17 cellular contexts compared by ENCODE assay signal in the genomic region with DNA sequence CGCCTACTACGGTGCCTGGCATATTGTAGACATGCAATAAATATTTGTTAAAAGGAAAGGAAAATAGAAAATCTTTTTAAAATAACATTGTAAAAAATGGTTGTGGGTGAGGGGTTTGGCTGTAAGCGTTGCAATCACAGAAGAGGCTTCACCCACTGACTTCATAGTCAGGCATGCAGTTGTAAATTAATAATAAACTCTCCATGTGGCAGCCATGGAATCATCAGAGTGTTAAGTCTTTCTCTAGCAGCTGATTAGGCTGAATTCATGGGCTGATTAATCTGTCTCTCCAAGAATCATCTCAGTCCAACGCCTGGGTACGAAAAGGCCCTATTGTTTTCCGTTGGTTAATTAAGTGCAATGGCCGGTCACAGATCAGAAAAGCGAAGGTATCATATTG.
DNase-seq lines count a peak whose midpoint lies in the region; ATAC-seq and TF ChIP-seq lines count a peak whose summit lies in the region.
"Had no signal": no experiment of that assay in that cellular context is flagged by ENCODE, and none has a peak within 500 bp of the region (broad histone marks: within the 10 kb centered on the region; RNA-seq: fewer than 3 reads in every experiment).

No MANE protein-coding gene starts in this region.

- no peaks in the 10 kb centered on the region for H3K9me3 ChIP-seq in psoas muscle
- H3K9me3 ChIP-seq: Caco-2, SJSA1 had no signal

- no peaks in the 10 kb centered on the region for H3K36me3 ChIP-seq in psoas muscle (ENCODE audit: insufficient read depth in 1 of 2, low read depth in 1 of 2)
- H3K36me3 ChIP-seq: SJSA1 had no signal

- ATAC-seq in esophagus mucosa, result no peak
- no peak for ATAC-seq in psoas muscle
- ATAC-seq: GM12878, K562 had no signal

- in situ Hi-C loops in Caki2 (cut with HindIII; ENCODE audit: low pct_unique_long_range_greater_than_20kb, low sequenced_read_pairs), result no loop called here

- H3K36me3 Mint-ChIP-seq in brain, result no peaks in the 10 kb centered on the region

- no peak overlapping the region for H3K4me3 Mint-ChIP-seq in brain
- H3K4me3 Mint-ChIP-seq: CD4-positive, alpha-beta T cell had no signal

- H3K9me3 Mint-ChIP-seq in brain, result no peaks in the 10 kb centered on the region
- H3K9me3 Mint-ChIP-seq: CD4-positive, alpha-beta T cell had no signal

- DNase-seq in Caki2 (ENCODE audit: low read depth) (peak; percentile 41), glomerular visceral epithelial cell (ENCODE audit: extremely low spot score) (peak; percentile 18), renal cortical epithelial cell (ENCODE audit: low read depth) (peak; percentile 61), T1000 (lab: John Stamatoyannopoulos, UW) (no peak), psoas muscle (no peak), GM19238 (ENCODE audit: insufficient read length, low spot score) (no peak)
- DNase-seq: Caco-2; CD4-positive, alpha-beta T cell; EL; NCI-H1694 treated with DMSO at 0.1 percent for 48 hours; NCI-H510A; NCI-H82 had no signal

- WGBS in psoas muscle, 3 donors, result 76 to 85% (median 82%) methylated on average over 8 of the region's 8 CpGs

- H3K27me3 Mint-ChIP-seq in brain, result peaks cover 3% of the 10 kb centered on the region
- H3K27me3 Mint-ChIP-seq: CD4-positive, alpha-beta T cell had no signal

- no peaks in the 10 kb centered on the region for H3K4me1 ChIP-seq in psoas muscle
- H3K4me1 ChIP-seq: Caco-2, SJSA1 had no signal

- no peaks in the 10 kb centered on the region for H3K27me3 ChIP-seq in psoas muscle (ENCODE audit: insufficient read depth in 3 of 3, low read length in 2 of 3)
- H3K27me3 ChIP-seq: SJSA1 had no signal

- no peak for TF ChIP-seq CTCF in brain (conservative IDR thresholded peaks at IDR 0.05)
- no peak for TF ChIP-seq CTCF in psoas muscle (IDR thresholded peaks at IDR 0.05)

- intact Hi-C loops in psoas muscle (cut with DNase I), result no loop called here

- no peak overlapping the region for H3K4me3 ChIP-seq in psoas muscle
- H3K4me3 ChIP-seq: GM12878, K562, SJSA1 had no signal

- H3K4me1 Mint-ChIP-seq in brain, result peaks cover 57% of the 10 kb centered on the region

- H3K27ac Mint-ChIP-seq in brain, result peak overlapping the region in 4 of 5 experiments; percentile 14 to 73 (median 38)
- H3K27ac Mint-ChIP-seq: CD4-positive, alpha-beta T cell had no signal

- H3K27ac ChIP-seq in psoas muscle, result no peak overlapping the region
- H3K27ac ChIP-seq: SJSA1 had no signal

Comparison
In these comparisons a context has a peak if more than half of its experiments do, and no peak if none do; other contexts are left out.
1. DNase-seq: peak in Caki2 (single experiment), glomerular visceral epithelial cell (single experiment) and renal cortical epithelial cell (single experiment); none in T1000 (single experiment), psoas muscle (0 of 2) and GM19238 (single experiment).